Comparison of ENCODE assay signal across 10 cellular contexts in genomic region chr10:5862360-5862929, GRCh38. TPM values are rescaled to one million over a fixed set of nuclear protein-coding genes. Genes with fewer than 3 reads are reported as not detected.
DNase-seq lines count a peak whose midpoint lies in the region; ATAC-seq and TF ChIP-seq lines count a peak whose summit lies in the region.
"Had no signal": no experiment of that assay in that cellular context is flagged by ENCODE, and none has a peak within 500 bp of the region (broad histone marks: within the 10 kb centered on the region; RNA-seq: fewer than 3 reads in every experiment).

No MANE protein-coding gene starts in this region.

- H3K36me3 ChIP-seq in transverse colon, result no peaks in the 10 kb centered on the region

- H3K27ac Mint-ChIP-seq in activated T-cell treated with anti-CD3 and anti-CD28 coated beads, Interleukin-2, amount 50 U/mL, for 72 hours, result no peak overlapping the region
- H3K27ac Mint-ChIP-seq in activated T-cell treated with anti-CD3 and anti-CD28 coated beads, Interleukin-2, amount 50 U/mL, for 24 hours, result no peak overlapping the region

- 62 to 88% methylated on average over 2 to 7 of the region's 7 CpGs for WGBS in transverse colon (ENCODE audit: low coverage in 1 of 2), 2 donors

- no peaks in the 10 kb centered on the region for H3K4me1 Mint-ChIP-seq in activated T-cell treated with anti-CD3 and anti-CD28 coated beads, Interleukin-2, amount 50 U/mL, for 72 hours (ENCODE audit: low read depth)
- H3K4me1 Mint-ChIP-seq in activated T-cell treated with anti-CD3 and anti-CD28 coated beads, Interleukin-2, amount 50 U/mL, for 24 hours (ENCODE audit: low read depth), result peaks cover 2% of the 10 kb centered on the region

- ATAC-seq in activated T-cell treated with anti-CD3 and anti-CD28 coated beads, Interleukin-2, amount 50 U/mL, for 72 hours (replicated peaks in 1 of 2), result peak; percentile 63 to 91
- peak; percentile 93 for ATAC-seq in HG02763 (IDR thresholded peaks at IDR 0.05; ENCODE audit: unreplicated experiment)

- peak overlapping the region in 1 of 4 donors; percentile 25 for H3K27ac ChIP-seq in transverse colon
- H3K27ac ChIP-seq: stomach had no signal

- peak; percentile 8 to 10 for DNase-seq in activated T-cell treated with anti-CD3 and anti-CD28 coated beads, Interleukin-2, amount 50 U/mL, for 72 hours
- no peak for DNase-seq in activated T-cell treated with anti-CD3 and anti-CD28 coated beads, Interleukin-2, amount 50 U/mL, for 24 hours
- DNase-seq in M059J (ENCODE audit: low read depth) (peak; percentile 3), transverse colon (peak; percentile 19), islet precursor cell (no peak)
- no peak for DNase-seq in stimulated activated CD4-positive, alpha-beta T cell treated with anti-CD3 and anti-CD28 coated beads, Interleukin-2, amount 100 ng/mL, for 24 hours
- no peak for DNase-seq in activated CD4-positive, alpha-beta T cell treated with anti-CD3 and anti-CD28 coated beads for 48 hours
- DNase-seq: central memory CD4-positive, alpha-beta T cell; stomach had no signal

- H3K9me3 Mint-ChIP-seq in activated T-cell treated with anti-CD3 and anti-CD28 coated beads, Interleukin-2, amount 50 U/mL, for 72 hours, result no peaks in the 10 kb centered on the region
- no peaks in the 10 kb centered on the region for H3K9me3 Mint-ChIP-seq in activated T-cell treated with anti-CD3 and anti-CD28 coated beads, Interleukin-2, amount 50 U/mL, for 24 hours

- no peaks in the 10 kb centered on the region for H3K4me1 ChIP-seq in transverse colon

- H3K4me3 ChIP-seq in transverse colon, result no peak overlapping the region
- H3K4me3 ChIP-seq: stomach had no signal

- H3K4me3 Mint-ChIP-seq in activated T-cell treated with anti-CD3 and anti-CD28 coated beads, Interleukin-2, amount 50 U/mL, for 72 hours, result peak overlapping the region in 1 of 2 donors; percentile 19
- H3K4me3 Mint-ChIP-seq in activated T-cell treated with anti-CD3 and anti-CD28 coated beads, Interleukin-2, amount 50 U/mL, for 24 hours, result no peak overlapping the region

- no peak for TF ChIP-seq POLR2A in transverse colon (IDR thresholded peaks at IDR 0.05)

- H3K9me3 ChIP-seq in transverse colon, result no peaks in the 10 kb centered on the region
- H3K9me3 ChIP-seq: stomach had no signal

- TF ChIP-seq EP300 in transverse colon (IDR thresholded peaks at IDR 0.05; ENCODE audit: low read depth), result no peak

- in situ Hi-C loops in transverse colon (cut with MboI; ENCODE audit: low pct_ligation_motif_present in 1 of 4, low pct_unique_long_range_greater_than_20kb in 1 of 4, low sequenced_read_pairs in 3 of 4), result loop anchor here in 2 of 4 donors (25.0 kb wide), 1 partner anchor 425 kb away; no protein-coding TSS in a partner anchor

- peaks cover 0 to 3% of the 10 kb centered on the region in 2 donors for H3K36me3 Mint-ChIP-seq in activated T-cell treated with anti-CD3 and anti-CD28 coated beads, Interleukin-2, amount 50 U/mL, for 72 hours (ENCODE audit: insufficient read depth in 2 of 2)
- peaks cover 7% of the 10 kb centered on the region for H3K36me3 Mint-ChIP-seq in activated T-cell treated with anti-CD3 and anti-CD28 coated beads, Interleukin-2, amount 50 U/mL, for 24 hours (ENCODE audit: low read depth)

- no peak for TF ChIP-seq CTCF in transverse colon (IDR thresholded peaks at IDR 0.05)

- H3K27me3 ChIP-seq in transverse colon, result no peaks in the 10 kb centered on the region
- H3K27me3 ChIP-seq: stomach had no signal

- H3K27me3 Mint-ChIP-seq in activated T-cell treated with anti-CD3 and anti-CD28 coated beads, Interleukin-2, amount 50 U/mL, for 72 hours (ENCODE audit: low read depth), result no peaks in the 10 kb centered on the region
- H3K27me3 Mint-ChIP-seq in activated T-cell treated with anti-CD3 and anti-CD28 coated beads, Interleukin-2, amount 50 U/mL, for 24 hours, result no peaks in the 10 kb centered on the region

- intact Hi-C loops in transverse colon (cut with DNase I; ENCODE audit: low total_unique reads), result no loop called here

RNA-seq across cellular contexts. Expression of gene ANKRD16, which starts 27.2 kb away (rescaled TPM):
- 1 to 10 TPM; 3.9 to 5.8 TPM for total RNA-seq in activated T-cell treated with anti-CD3 and anti-CD28 coated beads, Interleukin-2, amount 50 U/mL, for 72 hours
- 1.6 and 3.7 TPM in 2 replicates for total RNA-seq in M059J (2014; rRNA removed; shearing (Covaris generic))
- total RNA-seq in transverse colon, result 10 to 100 TPM in 3 of 4 donors, 1 to 10 TPM in 1; 8.5 to 21.7 (median 17.8) TPM

RNA-seq across cellular contexts. Expression of gene FBH1, which starts 27.6 kb away (rescaled TPM):
- total RNA-seq in activated T-cell treated with anti-CD3 and anti-CD28 coated beads, Interleukin-2, amount 50 U/mL, for 72 hours, result 10 to 100 TPM; 51.0 to 53.6 TPM
- total RNA-seq in M059J (2014; rRNA removed; shearing (Covaris generic)), result 32.3 and 51.9 TPM in 2 replicates
- total RNA-seq in transverse colon, result 100 to 1,000 TPM; 101 to 143 (median 120) TPM

RNA-seq across cellular contexts. Expression of gene GDI2, which starts 49.2 kb away (rescaled TPM):
- total RNA-seq in activated T-cell treated with anti-CD3 and anti-CD28 coated beads, Interleukin-2, amount 50 U/mL, for 72 hours, result 100 to 1,000 TPM; 275 to 309 TPM
- total RNA-seq in M059J (2014; rRNA removed; shearing (Covaris generic)), result 199 and 210 TPM in 2 replicates
- 100 to 1,000 TPM; 122 to 270 (median 203) TPM for total RNA-seq in transverse colon

Comparison
In these comparisons a context has a peak if more than half of its experiments do, and no peak if none do; other contexts are left out.
1. DNase-seq: peak in activated T-cell treated with anti-CD3 and anti-CD28 coated beads, Interleukin-2, amount 50 U/mL, for 72 hours (2 of 2), M059J (single experiment) and transverse colon (single experiment); none in activated T-cell treated with anti-CD3 and anti-CD28 coated beads, Interleukin-2, amount 50 U/mL, for 24 hours (single experiment), stimulated activated CD4-positive, alpha-beta T cell treated with anti-CD3 and anti-CD28 coated beads, Interleukin-2, amount 100 ng/mL, for 24 hours (0 of 2), activated CD4-positive, alpha-beta T cell treated with anti-CD3 and anti-CD28 coated beads for 48 hours (single experiment) and islet precursor cell (single experiment).